Comparison of ENCODE assay signal across 13 cellular contexts in the genomic region with DNA sequence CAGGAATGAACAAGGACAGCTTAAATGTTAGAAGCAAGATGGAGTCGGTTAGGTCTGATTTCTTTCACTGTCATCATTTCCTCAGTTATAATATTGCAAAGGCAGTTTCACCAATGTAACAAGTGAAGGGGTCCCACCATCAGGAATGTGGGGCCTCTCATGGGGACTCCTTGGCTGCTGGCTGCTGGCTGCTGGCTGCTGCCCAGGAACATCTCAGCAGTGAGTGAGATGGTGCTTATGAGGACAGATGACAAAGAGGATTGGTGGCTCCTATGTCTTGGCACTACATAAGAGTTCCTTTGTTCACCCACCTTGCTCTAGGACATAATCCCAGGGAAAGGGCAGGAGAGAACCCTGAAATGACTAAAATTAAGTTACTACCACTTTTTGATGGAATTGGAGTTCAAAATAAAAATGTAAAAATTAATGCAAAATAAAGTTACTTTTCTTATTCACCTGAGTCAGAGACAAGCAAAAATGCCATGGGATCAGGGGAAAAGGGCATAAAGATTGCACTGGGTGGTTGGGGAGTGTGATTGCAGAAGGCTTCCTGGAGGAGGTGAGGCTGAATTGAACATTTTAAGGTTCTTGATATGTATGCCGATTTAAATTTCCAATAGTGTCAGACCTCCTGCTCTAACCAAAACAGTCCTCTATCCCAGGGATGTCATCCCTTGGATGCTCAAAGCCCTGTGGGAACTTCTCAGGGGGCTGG.
"Had no signal": no experiment of that assay in that cellular context is flagged by ENCODE, and none has a peak within 500 bp of the region (broad histone marks: within the 10 kb centered on the region; RNA-seq: fewer than 3 reads in every experiment).

No MANE protein-coding gene starts in this region.

- H3K27me3 Mint-ChIP-seq: stimulated activated naive CD8-positive, alpha-beta T cell treated with anti-CD3 and anti-CD28 coated beads, Interleukin-15, Interleukin-2, amounts not matched to agents 100 ng/mL and 50 ng/mL, for 24 hours had no signal

- H3K36me3 ChIP-seq: adrenal gland, transverse colon, vagina had no signal

- H3K4me1 ChIP-seq: foreskin keratinocyte, transverse colon, vagina had no signal

- H3K4me3 Mint-ChIP-seq: naive B cell; neural crest cell; stimulated activated naive CD8-positive, alpha-beta T cell treated with anti-CD3 and anti-CD28 coated beads, Interleukin-15, Interleukin-2, amounts not matched to agents 100 ng/mL and 50 ng/mL, for 24 hours had no signal

- H3K27ac ChIP-seq: adrenal gland, foreskin keratinocyte, skin epidermis, transverse colon, vagina, VCaP had no signal

- H3K27ac Mint-ChIP-seq: activated naive CD4-positive, alpha-beta T cell treated with anti-CD3 and anti-CD28 coated beads, Interleukin-2, amount 50 U/mL, for 72 hours; endodermal cell; stimulated activated naive CD8-positive, alpha-beta T cell treated with anti-CD3 and anti-CD28 coated beads, Interleukin-15, Interleukin-2, amounts not matched to agents 100 ng/mL and 50 ng/mL, for 24 hours had no signal

- H3K4me1 Mint-ChIP-seq: naive B cell had no signal

- H3K4me3 ChIP-seq: adrenal gland, dorsolateral prefrontal cortex, mucosa of descending colon, skin epidermis, transverse colon, vagina had no signal

- H3K9me3 ChIP-seq: adrenal gland, mucosa of descending colon, transverse colon, vagina had no signal

- H3K27me3 ChIP-seq: adrenal gland, dorsolateral prefrontal cortex, foreskin keratinocyte, transverse colon, vagina had no signal

- H3K9me3 Mint-ChIP-seq: activated naive CD4-positive, alpha-beta T cell treated with anti-CD3 and anti-CD28 coated beads, Interleukin-2, amount 50 U/mL, for 72 hours; stimulated activated naive CD8-positive, alpha-beta T cell treated with anti-CD3 and anti-CD28 coated beads, Interleukin-15, Interleukin-2, amounts not matched to agents 100 ng/mL and 50 ng/mL, for 24 hours had no signal
